ENCODE assay signal across 8 cellular contexts in genomic region chr12:29508949-29509348, GRCh38.
"Had no signal": no experiment of that assay in that cellular context is flagged by ENCODE, and none has a peak within 500 bp of the region (broad histone marks: within the 10 kb centered on the region; RNA-seq: fewer than 3 reads in every experiment).

No MANE protein-coding gene starts in this region.

- H3K9me3 ChIP-seq: HAP-1 had no signal

- DNase-seq: GM23248, GOT3, H7, H9, HCEC 1CT, HFFc6 had no signal

- H3K36me3 ChIP-seq: HAP-1 had no signal

- H3K27ac ChIP-seq: GM23248 had no signal

- H3K4me3 ChIP-seq: GM23248, GM23338, HAP-1 had no signal

- H3K4me1 ChIP-seq: HAP-1 had no signal
